In genomic region chr3:133301194-133301593, GRCh38 we compare ENCODE assay signal across 14 cellular contexts.
DNase-seq lines count a peak whose midpoint lies in the region; ATAC-seq, FAIRE-seq and TF ChIP-seq lines count a peak whose summit lies in the region.
"Had no signal": no experiment of that assay in that cellular context is flagged by ENCODE, and none has a peak within 500 bp of the region (broad histone marks: within the 10 kb centered on the region; RNA-seq: fewer than 3 reads in every experiment).

No MANE protein-coding gene starts in this region.

- no peaks in the 10 kb centered on the region for H3K9me3 Mint-ChIP-seq in activated T-helper 17 cell treated with anti-CD3 and anti-CD28 coated beads, Interleukin-2, amount 50 U/mL, for 72 hours
- H3K9me3 Mint-ChIP-seq: activated CD4-positive, alpha-beta T cell treated with anti-CD3 and anti-CD28 coated beads, Interleukin-2, amount 10 ng/mL, durations not matched to agents 24 days and 14 days; activated T-cell treated with anti-CD3 and anti-CD28 coated beads, Interleukin-2, amount 50 U/mL, for 4 hours; neural crest cell; T-helper 1 cell treated with Interleukin-12 subunit alpha and Interleukin-12 subunit beta and Interleukin-4 antibody, amounts not matched to agents 30 μg/mL and 1 μg/mL, for 36 hours had no signal

- FAIRE-seq in H54 (lab: Jason Lieb, UNC), result peak; percentile 45

- DNase-seq in H54 (ENCODE audit: insufficient read length, low spot score), result peak; percentile 5
- peak; percentile 56 to 66 for DNase-seq in SW 1271 (lab: John Stamatoyannopoulos, UW)
- peak; percentile 63 for DNase-seq in fibroblast of the aortic adventitia (ENCODE audit: low read depth)
- peak; percentile 39 for DNase-seq in smooth muscle cell of the brain vasculature (ENCODE audit: low read depth, low spot score)
- DNase-seq in SIG-M5 (lab: John Stamatoyannopoulos, UW), result no peak
- DNase-seq in HuH-7 (ENCODE audit: low spot score), result no peak
- DNase-seq: activated CD4-positive, alpha-beta T cell treated with anti-CD3 and anti-CD28 coated beads, Interleukin-2, amount 10 ng/mL, durations not matched to agents 24 days and 14 days; activated T-cell treated with anti-CD3 and anti-CD28 coated beads, Interleukin-2, amount 50 U/mL, for 4 hours; stimulated activated CD4-positive, alpha-beta T cell treated with anti-CD3 and anti-CD28 coated beads, Interleukin-12 subunit alpha, Interleukin-12 subunit beta, amount 100 ng/mL, for 4 hours had no signal

- no peak for ATAC-seq in activated T-helper 17 cell treated with anti-CD3 and anti-CD28 coated beads, Interleukin-2, amount 50 U/mL, for 72 hours (replicated peaks)
- no peak for ATAC-seq in HG02973 (IDR thresholded peaks at IDR 0.05; ENCODE audit: unreplicated experiment)
- ATAC-seq: activated T-cell treated with anti-CD3 and anti-CD28 coated beads, Interleukin-2, amount 50 U/mL, for 4 hours had no signal

- no peaks in the 10 kb centered on the region for H3K4me1 Mint-ChIP-seq in activated T-helper 17 cell treated with anti-CD3 and anti-CD28 coated beads, Interleukin-2, amount 50 U/mL, for 72 hours
- H3K4me1 Mint-ChIP-seq: activated CD4-positive, alpha-beta T cell treated with anti-CD3 and anti-CD28 coated beads, Interleukin-2, amount 10 ng/mL, durations not matched to agents 24 days and 14 days had no signal

- H3K4me3 ChIP-seq in fibroblast of the aortic adventitia (ENCODE audit: low read depth, low read length), result no peak overlapping the region
- H3K4me3 ChIP-seq: hepatocyte had no signal

- no peaks in the 10 kb centered on the region for H3K36me3 Mint-ChIP-seq in activated T-helper 17 cell treated with anti-CD3 and anti-CD28 coated beads, Interleukin-2, amount 50 U/mL, for 72 hours (ENCODE audit: low read depth)

- no peak for TF ChIP-seq POLR2A in H54 (IDR thresholded peaks at IDR 0.05; ENCODE audit: low read depth, low read length)

- no peak for TF ChIP-seq CTCF in fibroblast of the aortic adventitia (IDR thresholded peaks at IDR 0.05; ENCODE audit: insufficient read depth, low read length)

- H3K4me3 Mint-ChIP-seq in activated T-helper 17 cell treated with anti-CD3 and anti-CD28 coated beads, Interleukin-2, amount 50 U/mL, for 72 hours, result no peak overlapping the region
- H3K4me3 Mint-ChIP-seq: activated CD4-positive, alpha-beta T cell treated with anti-CD3 and anti-CD28 coated beads, Interleukin-2, amount 10 ng/mL, durations not matched to agents 24 days and 14 days; activated T-cell treated with anti-CD3 and anti-CD28 coated beads, Interleukin-2, amount 50 U/mL, for 4 hours; neural crest cell; T-helper 1 cell treated with Interleukin-12 subunit alpha and Interleukin-12 subunit beta and Interleukin-4 antibody, amounts not matched to agents 30 μg/mL and 1 μg/mL, for 36 hours had no signal

- H3K27me3 Mint-ChIP-seq in activated T-helper 17 cell treated with anti-CD3 and anti-CD28 coated beads, Interleukin-2, amount 50 U/mL, for 72 hours, result peaks cover 3% of the 10 kb centered on the region
- H3K27me3 Mint-ChIP-seq: activated CD4-positive, alpha-beta T cell treated with anti-CD3 and anti-CD28 coated beads, Interleukin-2, amount 10 ng/mL, durations not matched to agents 24 days and 14 days had no signal

- H3K27ac Mint-ChIP-seq in activated T-helper 17 cell treated with anti-CD3 and anti-CD28 coated beads, Interleukin-2, amount 50 U/mL, for 72 hours, result no peak overlapping the region
- H3K27ac Mint-ChIP-seq: activated CD4-positive, alpha-beta T cell treated with anti-CD3 and anti-CD28 coated beads, Interleukin-2, amount 10 ng/mL, durations not matched to agents 24 days and 14 days; T-helper 1 cell treated with Interleukin-12 subunit alpha and Interleukin-12 subunit beta and Interleukin-4 antibody, amounts not matched to agents 30 μg/mL and 1 μg/mL, for 36 hours had no signal

Comparison
In these comparisons a context has a peak if more than half of its experiments do, and no peak if none do; other contexts are left out.
1. DNase-seq: peak in H54 (single experiment), SW 1271 (2 of 2), fibroblast of the aortic adventitia (single experiment) and smooth muscle cell of the brain vasculature (single experiment); none in SIG-M5 (single experiment) and HuH-7 (single experiment).